14 cellular contexts compared by ENCODE assay signal in genomic region chr7:80107278-80107677, GRCh38. TPM values are rescaled to one million over a fixed set of nuclear protein-coding genes. Genes with fewer than 3 reads are reported as not detected.
DNase-seq lines count a peak whose midpoint lies in the region; ATAC-seq lines count a peak whose summit lies in the region.
"Had no signal": no experiment of that assay in that cellular context is flagged by ENCODE, and none has a peak within 500 bp of the region (broad histone marks: within the 10 kb centered on the region; RNA-seq: fewer than 3 reads in every experiment).

No MANE protein-coding gene starts in this region.

- H3K27me3 Mint-ChIP-seq in activated CD4-positive, alpha-beta T cell treated with anti-CD3 and anti-CD28 coated beads, Interleukin-2, amount 10 ng/mL, durations not matched to agents 7 days and 5 days: no peaks in the 10 kb centered on the region
- no peaks in the 10 kb centered on the region for H3K27me3 Mint-ChIP-seq in activated T-helper 1 cell treated with anti-CD3 and anti-CD28 coated beads, Interleukin-12 subunit alpha, Interleukin-12 subunit beta, Interleukin-2, Interleukin-4 antibody, amounts not matched to agents 30 ng/mL and 10 ng/mL and 1 ng/mL, durations not matched to agents 14 hours and 24 hours and 36 hours (ENCODE audit: insufficient read depth)
- no peaks in the 10 kb centered on the region for H3K27me3 Mint-ChIP-seq in stimulated activated naive B cell treated with anti-CD40 and anti-IgM and Interleukin-4, amounts not matched to agents 10 μg/mL and 1 μg/mL and 100 μg/mL, for 72 hours

- DNase-seq in activated CD4-positive, alpha-beta T cell treated with anti-CD3 and anti-CD28 coated beads, Interleukin-2, amount 10 ng/mL, durations not matched to agents 7 days and 5 days: no peak
- no peak for DNase-seq in activated CD4-positive, alpha-beta T cell treated with anti-CD3 and anti-CD28 coated beads for 1 hour
- DNase-seq in KBM-7 (peak; percentile 95), NCI-H2196 treated with DMSO at 0.1 percent for 48 hours (lab: John Stamatoyannopoulos, UW; ENCODE audit: unreplicated experiment) (no peak)
- no peak for DNase-seq in activated T-helper 1 cell treated with anti-CD3 and anti-CD28 coated beads, Interleukin-12 subunit alpha, Interleukin-12 subunit beta, Interleukin-2, Interleukin-4 antibody, amounts not matched to agents 30 ng/mL and 10 ng/mL and 1 ng/mL, durations not matched to agents 14 hours and 24 hours and 36 hours (ENCODE audit: low spot score)
- no peak for DNase-seq in stimulated activated naive B cell treated with anti-CD40 and anti-IgM and Interleukin-4, amounts not matched to agents 10 μg/mL and 1 μg/mL and 100 μg/mL, for 72 hours
- DNase-seq in central memory CD4-positive, alpha-beta T cell: no peak
- DNase-seq: activated CD4-positive, alpha-beta T cell treated with anti-CD3 and anti-CD28 coated beads, Interleukin-2, amount 50 U/mL, for 1 hour; activated effector memory CD4-positive, alpha-beta T cell treated with Interleukin-2 at 50 U/mL for 16 hours; DMS153; HFFc6; hippocampal formation; NCI-H1092 had no signal

- H3K36me3 Mint-ChIP-seq in activated CD4-positive, alpha-beta T cell treated with anti-CD3 and anti-CD28 coated beads, Interleukin-2, amount 10 ng/mL, durations not matched to agents 7 days and 5 days (ENCODE audit: low read depth): no peaks in the 10 kb centered on the region
- no peaks in the 10 kb centered on the region for H3K36me3 Mint-ChIP-seq in activated T-helper 1 cell treated with anti-CD3 and anti-CD28 coated beads, Interleukin-12 subunit alpha, Interleukin-12 subunit beta, Interleukin-2, Interleukin-4 antibody, amounts not matched to agents 30 ng/mL and 10 ng/mL and 1 ng/mL, durations not matched to agents 14 hours and 24 hours and 36 hours (ENCODE audit: low read depth)
- no peaks in the 10 kb centered on the region for H3K36me3 Mint-ChIP-seq in stimulated activated naive B cell treated with anti-CD40 and anti-IgM and Interleukin-4, amounts not matched to agents 10 μg/mL and 1 μg/mL and 100 μg/mL, for 72 hours

- H3K4me1 Mint-ChIP-seq in activated CD4-positive, alpha-beta T cell treated with anti-CD3 and anti-CD28 coated beads, Interleukin-2, amount 10 ng/mL, durations not matched to agents 7 days and 5 days: peaks cover 32% of the 10 kb centered on the region
- H3K4me1 Mint-ChIP-seq in activated T-helper 1 cell treated with anti-CD3 and anti-CD28 coated beads, Interleukin-12 subunit alpha, Interleukin-12 subunit beta, Interleukin-2, Interleukin-4 antibody, amounts not matched to agents 30 ng/mL and 10 ng/mL and 1 ng/mL, durations not matched to agents 14 hours and 24 hours and 36 hours (ENCODE audit: low read depth): peaks cover 26% of the 10 kb centered on the region
- peaks cover 5 to 7% of the 10 kb centered on the region in 2 donors for H3K4me1 Mint-ChIP-seq in stimulated activated naive B cell treated with anti-CD40 and anti-IgM and Interleukin-4, amounts not matched to agents 10 μg/mL and 1 μg/mL and 100 μg/mL, for 72 hours

- in situ Hi-C loops in KBM-7 (cut with MboI; ENCODE audit: low pct_unique_long_range_greater_than_20kb, low sequenced_read_pairs): no loop called here

- peak; percentile 57 to 72 for ATAC-seq in stimulated activated naive B cell treated with anti-CD40 and anti-IgM and Interleukin-4, amounts not matched to agents 10 μg/mL and 1 μg/mL and 100 μg/mL, for 72 hours (replicated peaks)
- ATAC-seq in GM21529 (IDR thresholded peaks at IDR 0.05; ENCODE audit: unreplicated experiment): no peak

- CTCF ChIA-PET in activated CD4-positive, alpha-beta T cell treated with anti-CD3 and anti-CD28 coated beads, Interleukin-2, amount 10 ng/mL, durations not matched to agents 7 days and 5 days (lab: Charles Lee): no interaction called here

- intact Hi-C loops in activated T-helper 1 cell treated with anti-CD3 and anti-CD28 coated beads, Interleukin-12 subunit alpha, Interleukin-12 subunit beta, Interleukin-2, Interleukin-4 antibody, amounts not matched to agents 30 ng/mL and 10 ng/mL and 1 ng/mL, durations not matched to agents 14 hours and 24 hours and 36 hours (cut with micrococcal nuclease): loop anchor here (5.0 kb wide), 1 partner anchor 45 kb away; no protein-coding TSS in a partner anchor

- POLR2A ChIA-PET in activated CD4-positive, alpha-beta T cell treated with anti-CD3 and anti-CD28 coated beads, Interleukin-2, amount 10 ng/mL, durations not matched to agents 7 days and 5 days (lab: Charles Lee): no interaction called here

- H3K27ac Mint-ChIP-seq in activated CD4-positive, alpha-beta T cell treated with anti-CD3 and anti-CD28 coated beads, Interleukin-2, amount 10 ng/mL, durations not matched to agents 7 days and 5 days: peak overlapping the region; percentile 87
- H3K27ac Mint-ChIP-seq in activated T-helper 1 cell treated with anti-CD3 and anti-CD28 coated beads, Interleukin-12 subunit alpha, Interleukin-12 subunit beta, Interleukin-2, Interleukin-4 antibody, amounts not matched to agents 30 ng/mL and 10 ng/mL and 1 ng/mL, durations not matched to agents 14 hours and 24 hours and 36 hours: peak overlapping the region; percentile 67
- H3K27ac Mint-ChIP-seq in stimulated activated naive B cell treated with anti-CD40 and anti-IgM and Interleukin-4, amounts not matched to agents 10 μg/mL and 1 μg/mL and 100 μg/mL, for 72 hours: no peak overlapping the region
- H3K27ac Mint-ChIP-seq: HFFc6 had no signal

- no peak overlapping the region for H3K4me3 Mint-ChIP-seq in activated CD4-positive, alpha-beta T cell treated with anti-CD3 and anti-CD28 coated beads, Interleukin-2, amount 10 ng/mL, durations not matched to agents 7 days and 5 days
- H3K4me3 Mint-ChIP-seq in activated T-helper 1 cell treated with anti-CD3 and anti-CD28 coated beads, Interleukin-12 subunit alpha, Interleukin-12 subunit beta, Interleukin-2, Interleukin-4 antibody, amounts not matched to agents 30 ng/mL and 10 ng/mL and 1 ng/mL, durations not matched to agents 14 hours and 24 hours and 36 hours: no peak overlapping the region
- no peak overlapping the region for H3K4me3 Mint-ChIP-seq in stimulated activated naive B cell treated with anti-CD40 and anti-IgM and Interleukin-4, amounts not matched to agents 10 μg/mL and 1 μg/mL and 100 μg/mL, for 72 hours
- H3K4me3 Mint-ChIP-seq: HFFc6 had no signal

- no peaks in the 10 kb centered on the region for H3K9me3 Mint-ChIP-seq in activated CD4-positive, alpha-beta T cell treated with anti-CD3 and anti-CD28 coated beads, Interleukin-2, amount 10 ng/mL, durations not matched to agents 7 days and 5 days
- H3K9me3 Mint-ChIP-seq in activated T-helper 1 cell treated with anti-CD3 and anti-CD28 coated beads, Interleukin-12 subunit alpha, Interleukin-12 subunit beta, Interleukin-2, Interleukin-4 antibody, amounts not matched to agents 30 ng/mL and 10 ng/mL and 1 ng/mL, durations not matched to agents 14 hours and 24 hours and 36 hours: no peaks in the 10 kb centered on the region
- H3K9me3 Mint-ChIP-seq in stimulated activated naive B cell treated with anti-CD40 and anti-IgM and Interleukin-4, amounts not matched to agents 10 μg/mL and 1 μg/mL and 100 μg/mL, for 72 hours: no peaks in the 10 kb centered on the region
- H3K9me3 Mint-ChIP-seq: HFFc6 had no signal

RNA-seq across cellular contexts. Expression of gene GNAI1, which starts 27.4 kb away (rescaled TPM):
- under 1 TPM; 0.33 to 0.45 TPM for total RNA-seq in activated CD4-positive, alpha-beta T cell treated with anti-CD3 and anti-CD28 coated beads, Interleukin-2, amount 10 ng/mL, durations not matched to agents 7 days and 5 days
- 5.3 and 6.0 TPM in 2 replicates for total RNA-seq in activated T-helper 1 cell treated with anti-CD3 and anti-CD28 coated beads, Interleukin-12 subunit alpha, Interleukin-12 subunit beta, Interleukin-2, Interleukin-4 antibody, amounts not matched to agents 30 ng/mL and 10 ng/mL and 1 ng/mL, durations not matched to agents 14 hours and 24 hours and 36 hours
